ENCODE assay signal across 1 cellular context in the genomic region with DNA sequence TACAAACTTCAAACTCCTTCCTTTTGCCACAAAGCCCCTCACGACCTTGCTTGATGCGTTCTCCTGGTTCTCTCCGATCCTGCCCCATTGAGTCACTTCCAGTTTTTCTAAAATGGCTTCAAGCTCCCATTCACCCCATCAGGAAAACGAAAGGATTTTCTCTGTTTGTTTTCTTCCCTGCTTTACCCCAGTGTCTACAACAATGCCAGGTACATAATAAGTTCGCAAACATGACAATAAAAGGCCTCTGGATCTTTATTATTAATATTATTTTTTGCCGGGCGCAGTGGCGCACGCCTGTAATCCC.
TF ChIP-seq lines count a peak whose summit lies in the region.

No MANE protein-coding gene starts in this region.

TF ChIP-seq in GM12878, 131 proteins besides CTCF, POLR2A, EP300 and RAD21:
- TF ChIP-seq ZNF384 (IDR thresholded peaks at IDR 0.05; ENCODE audit: borderline replicate concordance, low read depth, low read length): no peak
- TF ChIP-seq CHD1 (IDR thresholded peaks at IDR 0.05; ENCODE audit: low read depth, low read length): no peak
- TF ChIP-seq NR2F1 (conservative IDR thresholded peaks at IDR 0.05): no peak
- no peak for TF ChIP-seq ZNF687 (IDR thresholded peaks at IDR 0.05)
- TF ChIP-seq, protein P1, sequence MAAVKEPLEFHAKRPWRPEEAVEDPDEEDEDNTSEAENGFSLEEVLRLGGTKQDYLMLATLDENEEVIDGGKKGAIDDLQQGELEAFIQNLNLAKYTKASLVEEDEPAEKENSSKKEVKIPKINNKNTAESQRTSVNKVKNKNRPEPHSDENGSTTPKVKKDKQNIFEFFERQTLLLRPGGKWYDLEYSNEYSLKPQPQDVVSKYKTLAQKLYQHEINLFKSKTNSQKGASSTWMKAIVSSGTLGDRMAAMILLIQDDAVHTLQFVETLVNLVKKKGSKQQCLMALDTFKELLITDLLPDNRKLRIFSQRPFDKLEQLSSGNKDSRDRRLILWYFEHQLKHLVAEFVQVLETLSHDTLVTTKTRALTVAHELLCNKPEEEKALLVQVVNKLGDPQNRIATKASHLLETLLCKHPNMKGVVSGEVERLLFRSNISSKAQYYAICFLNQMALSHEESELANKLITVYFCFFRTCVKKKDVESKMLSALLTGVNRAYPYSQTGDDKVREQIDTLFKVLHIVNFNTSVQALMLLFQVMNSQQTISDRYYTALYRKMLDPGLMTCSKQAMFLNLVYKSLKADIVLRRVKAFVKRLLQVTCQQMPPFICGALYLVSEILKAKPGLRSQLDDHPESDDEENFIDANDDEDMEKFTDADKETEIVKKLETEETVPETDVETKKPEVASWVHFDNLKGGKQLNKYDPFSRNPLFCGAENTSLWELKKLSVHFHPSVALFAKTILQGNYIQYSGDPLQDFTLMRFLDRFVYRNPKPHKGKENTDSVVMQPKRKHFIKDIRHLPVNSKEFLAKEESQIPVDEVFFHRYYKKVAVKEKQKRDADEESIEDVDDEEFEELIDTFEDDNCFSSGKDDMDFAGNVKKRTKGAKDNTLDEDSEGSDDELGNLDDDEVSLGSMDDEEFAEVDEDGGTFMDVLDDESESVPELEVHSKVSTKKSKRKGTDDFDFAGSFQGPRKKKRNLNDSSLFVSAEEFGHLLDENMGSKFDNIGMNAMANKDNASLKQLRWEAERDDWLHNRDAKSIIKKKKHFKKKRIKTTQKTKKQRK (IDR thresholded peaks at IDR 0.05; ENCODE audit: low read depth, low read length): no peak
- TF ChIP-seq ATF7 (IDR thresholded peaks at IDR 0.05; ENCODE audit: low read depth): no peak
- TF ChIP-seq PML (IDR thresholded peaks at IDR 0.05; ENCODE audit: low read length): no peak
- TF ChIP-seq HDAC2 (IDR thresholded peaks at IDR 0.05): no peak
- TF ChIP-seq MEF2A (IDR thresholded peaks at IDR 0.05; ENCODE audit: insufficient read depth, low read depth, low read length): no peak
- no peak for TF ChIP-seq PAX8 (IDR thresholded peaks at IDR 0.05)
- no peak for TF ChIP-seq FOS (IDR thresholded peaks at IDR 0.05; ENCODE audit: borderline replicate concordance, extremely low read depth, insufficient read length)
- no peak for TF ChIP-seq NFIC (IDR thresholded peaks at IDR 0.05; ENCODE audit: low read depth, low read length)
- no peak for TF ChIP-seq CBX3 (IDR thresholded peaks at IDR 0.05; ENCODE audit: borderline replicate concordance, low read depth)
- no peak for TF ChIP-seq MLLT1 (IDR thresholded peaks at IDR 0.05)
- TF ChIP-seq E2F8 (IDR thresholded peaks at IDR 0.05; ENCODE audit: low read depth, partially characterized antibody): no peak
- TF ChIP-seq KDM1A (IDR thresholded peaks at IDR 0.05; ENCODE audit: borderline replicate concordance): no peak
- TF ChIP-seq IRF5 (IDR thresholded peaks at IDR 0.05; ENCODE audit: borderline replicate concordance): no peak
- TF ChIP-seq, protein P2, sequence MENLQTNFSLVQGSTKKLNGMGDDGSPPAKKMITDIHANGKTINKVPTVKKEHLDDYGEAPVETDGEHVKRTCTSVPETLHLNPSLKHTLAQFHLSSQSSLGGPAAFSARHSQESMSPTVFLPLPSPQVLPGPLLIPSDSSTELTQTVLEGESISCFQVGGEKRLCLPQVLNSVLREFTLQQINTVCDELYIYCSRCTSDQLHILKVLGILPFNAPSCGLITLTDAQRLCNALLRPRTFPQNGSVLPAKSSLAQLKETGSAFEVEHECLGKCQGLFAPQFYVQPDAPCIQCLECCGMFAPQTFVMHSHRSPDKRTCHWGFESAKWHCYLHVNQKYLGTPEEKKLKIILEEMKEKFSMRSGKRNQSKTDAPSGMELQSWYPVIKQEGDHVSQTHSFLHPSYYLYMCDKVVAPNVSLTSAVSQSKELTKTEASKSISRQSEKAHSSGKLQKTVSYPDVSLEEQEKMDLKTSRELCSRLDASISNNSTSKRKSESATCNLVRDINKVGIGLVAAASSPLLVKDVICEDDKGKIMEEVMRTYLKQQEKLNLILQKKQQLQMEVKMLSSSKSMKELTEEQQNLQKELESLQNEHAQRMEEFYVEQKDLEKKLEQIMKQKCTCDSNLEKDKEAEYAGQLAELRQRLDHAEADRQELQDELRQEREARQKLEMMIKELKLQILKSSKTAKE (IDR thresholded peaks at IDR 0.05; ENCODE audit: low read depth, poor library complexity, severe bottlenecking): no peak
TF ChIP-seq in GM12878: peak in this region for 0.
